8 cellular contexts compared by ENCODE assay signal in genomic region chr12:54370218-54370730, GRCh38. TPM values are rescaled to one million over a fixed set of nuclear protein-coding genes. Genes with fewer than 3 reads are reported as not detected.
DNase-seq lines count a peak whose midpoint lies in the region; ATAC-seq and TF ChIP-seq lines count a peak whose summit lies in the region.

No MANE protein-coding gene starts in this region.

- peak overlapping the region; percentile 53 for H3K4me3 ChIP-seq in right cardiac atrium (ENCODE audit: low read length)
- H3K4me3 ChIP-seq in prostate gland, result peak overlapping the region; percentile 10 to 18
- no peak overlapping the region for H3K4me3 ChIP-seq in effector memory CD4-positive, alpha-beta T cell (ENCODE audit: insufficient read depth, low read depth, low read length, poor library complexity, severe bottlenecking)

- H3K36me3 ChIP-seq in prostate gland, result no peaks in the 10 kb centered on the region
- H3K36me3 ChIP-seq in effector memory CD4-positive, alpha-beta T cell (ENCODE audit: control insufficient read depth, insufficient read depth, low read length), result no peaks in the 10 kb centered on the region

- H3K27ac ChIP-seq in right cardiac atrium (ENCODE audit: low read length) (peak overlapping the region; percentile 51), prostate gland (peak overlapping the region in 1 of 2 donors; percentile 58)
- H3K27ac ChIP-seq in effector memory CD4-positive, alpha-beta T cell (ENCODE audit: insufficient read depth, low read length, poor library complexity, severe bottlenecking), result no peak overlapping the region

- 13% methylated on average over 39 of the region's 39 CpGs for WGBS in right cardiac atrium
- 19% methylated on average over 37 of the region's 39 CpGs for WGBS in prostate gland

- H3K9me3 ChIP-seq in right cardiac atrium (ENCODE audit: control insufficient read depth, low read length) (no peaks in the 10 kb centered on the region), prostate gland (no peaks in the 10 kb centered on the region)
- H3K9me3 ChIP-seq in effector memory CD4-positive, alpha-beta T cell (ENCODE audit: control insufficient read depth, low read length), result no peaks in the 10 kb centered on the region

- H3K4me1 ChIP-seq in right cardiac atrium (ENCODE audit: control insufficient read depth, insufficient read depth, low read length), result peaks cover 4% of the 10 kb centered on the region
- no peaks in the 10 kb centered on the region for H3K4me1 ChIP-seq in prostate gland (replicated peaks)
- peaks cover 20% of the 10 kb centered on the region for H3K4me1 ChIP-seq in effector memory CD4-positive, alpha-beta T cell (ENCODE audit: control insufficient read depth, insufficient read depth, low read length, poor library complexity, severe bottlenecking)

- intact Hi-C loops in right cardiac atrium (cut with DNase I), result no loop called here
- intact Hi-C loops in prostate gland (cut with DNase I), result no loop called here

- no peak for TF ChIP-seq POLR2A in prostate gland (IDR thresholded peaks at IDR 0.05)

- TF ChIP-seq CTCF in prostate gland (IDR thresholded peaks at IDR 0.05), result peak; percentile 80 to 96 (median 92)

- peak; percentile 68 to 75 for ATAC-seq in right cardiac atrium
- ATAC-seq in HG02981 (IDR thresholded peaks at IDR 0.05; ENCODE audit: unreplicated experiment), result no peak

- DNase-seq in DMS53 (lab: John Stamatoyannopoulos, UW), result peak; percentile 87
- peak; percentile 88 for DNase-seq in HuH-7 (ENCODE audit: low spot score)
- DNase-seq in amygdala (lab: John Stamatoyannopoulos, UW), result peak in 46 of 56 donors; percentile 17 to 80 (median 61)
- peak; percentile 91 to 94 (median 94) for DNase-seq in right cardiac atrium
- DNase-seq in prostate gland (ENCODE audit: low spot score), result peak; percentile 62
- no peak for DNase-seq in stimulated activated naive CD4-positive, alpha-beta T cell treated with Interleukin-2 at 50 U/mL for 16 hours (lab: John Stamatoyannopoulos, UW)
- DNase-seq in effector memory CD4-positive, alpha-beta T cell, result no peak

- H3K27me3 ChIP-seq in right cardiac atrium (ENCODE audit: control insufficient read depth, insufficient read depth), result no peaks in the 10 kb centered on the region
- no peaks in the 10 kb centered on the region for H3K27me3 ChIP-seq in prostate gland (replicated peaks; ENCODE audit: insufficient read depth)
- no peaks in the 10 kb centered on the region for H3K27me3 ChIP-seq in effector memory CD4-positive, alpha-beta T cell (replicated peaks; ENCODE audit: control insufficient read depth, insufficient read depth, low read length, poor library complexity, severe bottlenecking)

RNA-seq across cellular contexts. Expression of gene GPR84, which starts 6.0 kb away (rescaled TPM):
- total RNA-seq in right cardiac atrium (under 1 TPM; 0.39 to 0.71 (median 0.46) TPM), prostate gland (under 1 TPM in 1 of 2 donors, not detected in 1; 0.97 TPM)
- 0.20 TPM for polyA plus RNA-seq in right cardiac atrium

RNA-seq across cellular contexts. Expression of gene ZNF385A, which starts 14.3 kb away (rescaled TPM):
- total RNA-seq in right cardiac atrium (10 to 100 TPM in 1 of 4 donors, 1 to 10 TPM in 3; 6.5 to 17.0 (median 8.9) TPM), prostate gland (10 to 100 TPM; 29.4 to 42.4 TPM)
- polyA plus RNA-seq in right cardiac atrium, result 6.0 TPM

RNA-seq across cellular contexts. Expression of gene COPZ1, which starts 45.3 kb away (rescaled TPM):
- 100 to 1,000 TPM; 103 to 120 (median 119) TPM for total RNA-seq in right cardiac atrium
- 112 TPM for polyA plus RNA-seq in right cardiac atrium
- 100 to 1,000 TPM in 1 of 2 donors, 10 to 100 TPM in 1; 83.1 to 192 TPM for total RNA-seq in prostate gland

RNA-seq across cellular contexts. Expression of gene ITGA5, which starts 48.8 kb away (rescaled TPM):
- total RNA-seq in right cardiac atrium (100 to 1,000 TPM in 1 of 4 donors, 10 to 100 TPM in 3; 57.0 to 141 (median 60.2) TPM), prostate gland (10 to 100 TPM; 44.2 to 99.4 TPM)
- 49.3 TPM for polyA plus RNA-seq in right cardiac atrium

Comparison
In these comparisons a context has a peak if more than half of its experiments do, and no peak if none do; other contexts are left out.
1. DNase-seq: peak in DMS53 (single experiment), HuH-7 (single experiment), amygdala (46 of 56), right cardiac atrium (3 of 3) and prostate gland (single experiment); none in stimulated activated naive CD4-positive, alpha-beta T cell treated with Interleukin-2 at 50 U/mL for 16 hours (single experiment) and effector memory CD4-positive, alpha-beta T cell (0 of 3).